ENCODE assay signal across 8 cellular contexts in genomic region chr19:6632002-6632621, GRCh38. TPM values are rescaled to one million over a fixed set of nuclear protein-coding genes. Genes with fewer than 3 reads are reported as not detected.
DNase-seq lines count a peak whose midpoint lies in the region; TF ChIP-seq lines count a peak whose summit lies in the region.

No MANE protein-coding gene starts in this region.

- H3K36me3 ChIP-seq in BE2C (no peaks in the 10 kb centered on the region), mesenchymal stem cell (ENCODE audit: control insufficient read depth in 1 of 2, insufficient read depth in 2 of 2, low read depth in 1 of 2, low read length in 2 of 2) (no peaks in the 10 kb centered on the region)

- no peak overlapping the region for H3K4ac ChIP-seq in mesenchymal stem cell (ENCODE audit: low read depth in 1 of 2, low read length in 2 of 2)

- H3K4me3 ChIP-seq in BE2C (ENCODE audit: low read depth, low read length) = no peak overlapping the region
- no peak overlapping the region for H3K4me3 ChIP-seq in mesenchymal stem cell (ENCODE audit: insufficient read depth in 1 of 2, low read depth in 1 of 2, low read length in 2 of 2)

- 44% methylated on average over 12 of the region's 12 CpGs for WGBS in mesenchymal stem cell

- no peak overlapping the region for H2BK120ac ChIP-seq in mesenchymal stem cell (ENCODE audit: low read depth, low read length)

- no peaks in the 10 kb centered on the region for H3K4me1 ChIP-seq in BE2C
- peaks cover 2% of the 10 kb centered on the region for H3K4me1 ChIP-seq in mesenchymal stem cell (ENCODE audit: control insufficient read depth, insufficient read depth, low read depth, low read length)

- no peaks in the 10 kb centered on the region for H3K79me1 ChIP-seq in mesenchymal stem cell (replicated peaks; ENCODE audit: low read length, poor library complexity, severe bottlenecking)

- no peak overlapping the region for H2BK12ac ChIP-seq in mesenchymal stem cell (ENCODE audit: low read length in 2 of 2)

- H4K8ac ChIP-seq in mesenchymal stem cell (ENCODE audit: low read length) = no peak overlapping the region

- H3K23ac ChIP-seq in mesenchymal stem cell (ENCODE audit: low read length in 2 of 2) = no peak overlapping the region

- POLR2A ChIA-PET in HEK293T (lab: Yijun Ruan, JAX) = interaction anchor here (1.0 kb wide), 1 partner anchor 101 kb away, joined by 4 read pairs; the partner anchor contains the start of gene TNFSF9

- peak; percentile 92 for TF ChIP-seq CTCF in BE2C (IDR thresholded peaks at IDR 0.05; ENCODE audit: low read depth, low read length)

- no peak overlapping the region for H3K27ac ChIP-seq in mesenchymal stem cell (ENCODE audit: low read length, poor library complexity, severe bottlenecking)

- no peak overlapping the region for H2BK5ac ChIP-seq in mesenchymal stem cell (ENCODE audit: low read depth, low read length, poor library complexity, severe bottlenecking)

- H3K4me2 ChIP-seq in mesenchymal stem cell (ENCODE audit: low read length, poor library complexity, severe bottlenecking) = no peak overlapping the region

- H3K9ac ChIP-seq in mesenchymal stem cell (ENCODE audit: low read length) = peak overlapping the region; percentile 22

- H2AFZ ChIP-seq in mesenchymal stem cell (ENCODE audit: low read depth, low read length) = no peak overlapping the region

- no peaks in the 10 kb centered on the region for H3K27me3 ChIP-seq in BE2C
- no peaks in the 10 kb centered on the region for H3K27me3 ChIP-seq in mesenchymal stem cell (ENCODE audit: control insufficient read depth in 1 of 2, insufficient read depth in 1 of 2, low read length in 2 of 2)

- CTCF ChIA-PET in HEK293T (lab: Yijun Ruan, JAX) = interaction anchor here (0.7 to 1.3 kb wide), 3 partner anchors 16 to 151 kb away, joined by 3 to 4 read pairs (median 3); partner anchors contain the start of gene DENND1C

- H4K91ac ChIP-seq in mesenchymal stem cell (ENCODE audit: low read length) = no peak overlapping the region

- H3K18ac ChIP-seq in mesenchymal stem cell (ENCODE audit: low read depth in 1 of 2, low read length in 2 of 2) = no peak overlapping the region

- H3K9me3 ChIP-seq in BE2C = no peaks in the 10 kb centered on the region
- no peaks in the 10 kb centered on the region for H3K9me3 ChIP-seq in mesenchymal stem cell (ENCODE audit: control insufficient read depth, low read length)

- no peak overlapping the region for H3K14ac ChIP-seq in mesenchymal stem cell (ENCODE audit: low read length in 2 of 2)

- H2AK5ac ChIP-seq in mesenchymal stem cell (ENCODE audit: low read length, severe bottlenecking) = no peak overlapping the region

- DNase-seq in BE2C (peak; percentile 69), HEK293T (ENCODE audit: extremely low spot score) (peak; percentile 60), NCI-H748 treated with DMSO at 0.1 percent for 48 hours (lab: John Stamatoyannopoulos, UW) (peak; percentile 53), mesenchymal stem cell (peak; percentile 57), NCI-H187 treated with DMSO at 0.1 percent for 48 hours (lab: John Stamatoyannopoulos, UW) (no peak)
- DNase-seq in activated CD4-positive, alpha-beta T cell treated with anti-CD3 and anti-CD28 coated beads, Interleukin-2, amount 50 U/mL, for 4 hours = peak; percentile 75 to 80
- DNase-seq in effector CD4-positive, alpha-beta T cell = peak; percentile 83
- peak; percentile 62 to 64 for DNase-seq in stimulated activated CD8-positive, alpha-beta memory T cell treated with anti-CD3 and anti-CD28 coated beads, Interleukin-2, amount 100 ng/mL, for 1 hour (ENCODE audit: low read depth in 2 of 2)

- H2BK15ac ChIP-seq in mesenchymal stem cell (ENCODE audit: low read depth, poor library complexity, severe bottlenecking) = no peak overlapping the region

TF ChIP-seq in HEK293T, 16 proteins besides CTCF, POLR2A, EP300 and RAD21:
- TF ChIP-seq TARDBP (IDR thresholded peaks at IDR 0.05) (no peak), ARNT (IDR thresholded peaks at IDR 0.05) (no peak), ELF4 (IDR thresholded peaks at IDR 0.05) (no peak), NFRKB (IDR thresholded peaks at IDR 0.05) (no peak), CTBP1 (IDR thresholded peaks at IDR 0.05; ENCODE audit: borderline replicate concordance) (no peak), SP1 (IDR thresholded peaks at IDR 0.05) (no peak), FOXK2 (IDR thresholded peaks at IDR 0.05) (no peak), L3MBTL2 (conservative IDR thresholded peaks at IDR 0.05) (no peak)

RNA-seq across cellular contexts. Expression of gene TNFSF14, which starts 37.8 kb away (rescaled TPM):
- polyA plus RNA-seq in BE2C (2012; ENCODE audit: insufficient read depth, insufficient read length, low read depth) = not detected
- not detected for polyA plus RNA-seq in mesenchymal stem cell (2013, experiment 1 of 2)
- polyA plus RNA-seq in mesenchymal stem cell (2013, experiment 2 of 2) = not detected

RNA-seq across cellular contexts. Expression of gene CD70, which starts 41.2 kb away (rescaled TPM):
- not detected for polyA plus RNA-seq in BE2C (2012; ENCODE audit: insufficient read depth, insufficient read length, low read depth)
- not detected for polyA plus RNA-seq in mesenchymal stem cell (2013, experiment 1 of 2)
- not detected for polyA plus RNA-seq in mesenchymal stem cell (2013, experiment 2 of 2)
